In the genomic region with DNA sequence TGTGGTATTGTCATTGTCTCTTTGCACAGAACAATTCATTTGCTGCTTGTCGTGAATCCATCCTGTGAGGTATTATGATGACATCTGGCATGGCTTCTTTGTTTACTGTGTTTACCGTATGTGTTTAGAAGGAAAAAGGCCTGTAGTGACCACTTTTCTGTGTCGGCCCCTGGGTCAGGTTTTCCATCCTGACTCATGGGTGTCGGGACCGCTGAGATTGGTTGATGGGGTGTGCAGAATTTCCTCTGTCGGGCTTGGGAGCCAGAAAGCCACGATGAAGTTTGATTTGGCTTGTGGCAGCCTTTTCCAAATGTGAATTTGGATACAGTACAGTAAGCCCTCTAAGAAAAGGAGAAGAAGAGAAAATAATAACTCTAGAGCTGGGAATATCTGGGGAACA, we compare ENCODE assay signal across 8 cellular contexts.
DNase-seq lines count a peak whose midpoint lies in the region; ATAC-seq and TF ChIP-seq lines count a peak whose summit lies in the region.

No MANE protein-coding gene starts in this region.

- H3K36me3 ChIP-seq in breast epithelium (no peaks in the 10 kb centered on the region), lower lobe of right lung (no peaks in the 10 kb centered on the region), tibial artery (no peaks in the 10 kb centered on the region)

- H3K9me3 Mint-ChIP-seq in activated CD4-positive, alpha-beta T cell treated with anti-CD3 and anti-CD28 coated beads, Interleukin-2, amount 10 ng/mL, durations not matched to agents 7 days and 5 days = no peaks in the 10 kb centered on the region

- POLR2A ChIA-PET in activated CD4-positive, alpha-beta T cell treated with anti-CD3 and anti-CD28 coated beads, Interleukin-2, amount 10 ng/mL, durations not matched to agents 7 days and 5 days (lab: Charles Lee) = no interaction called here

- no peak for DNase-seq in activated CD4-positive, alpha-beta T cell treated with anti-CD3 and anti-CD28 coated beads, Interleukin-2, amount 10 ng/mL, durations not matched to agents 7 days and 5 days
- DNase-seq in activated CD4-positive, alpha-beta T cell treated with anti-CD3 and anti-CD28 coated beads, Interleukin-2, amount 50 U/mL, for 1 hour = no peak
- no peak for DNase-seq in breast epithelium (ENCODE audit: low spot score in 2 of 2)
- no peak for DNase-seq in lower lobe of right lung
- DNase-seq in tibial artery = no peak
- DNase-seq in NCI-H146 (lab: John Stamatoyannopoulos, UW) = no peak

- no peak for TF ChIP-seq CTCF in breast epithelium (IDR thresholded peaks at IDR 0.05)
- no peak for TF ChIP-seq CTCF in lower lobe of right lung (IDR thresholded peaks at IDR 0.05)
- no peak for TF ChIP-seq CTCF in tibial artery (IDR thresholded peaks at IDR 0.05)

- peak overlapping the region; percentile 22 for H3K27ac Mint-ChIP-seq in activated CD4-positive, alpha-beta T cell treated with anti-CD3 and anti-CD28 coated beads, Interleukin-2, amount 10 ng/mL, durations not matched to agents 7 days and 5 days

- H3K9me3 ChIP-seq in breast epithelium (no peaks in the 10 kb centered on the region), lower lobe of right lung (no peaks in the 10 kb centered on the region), tibial artery (no peaks in the 10 kb centered on the region)

- H3K4me3 Mint-ChIP-seq in activated CD4-positive, alpha-beta T cell treated with anti-CD3 and anti-CD28 coated beads, Interleukin-2, amount 10 ng/mL, durations not matched to agents 7 days and 5 days = no peak overlapping the region

- no peaks in the 10 kb centered on the region for H3K36me3 Mint-ChIP-seq in activated CD4-positive, alpha-beta T cell treated with anti-CD3 and anti-CD28 coated beads, Interleukin-2, amount 10 ng/mL, durations not matched to agents 7 days and 5 days (ENCODE audit: low read depth)

- ATAC-seq in lower lobe of right lung (peak in 1 of 2 donors; percentile 4), GM18502 (IDR thresholded peaks at IDR 0.05; ENCODE audit: poor library complexity, unreplicated experiment) (no peak), HG02885 (IDR thresholded peaks at IDR 0.05; ENCODE audit: poor library complexity, unreplicated experiment) (no peak)

- CTCF ChIA-PET in activated CD4-positive, alpha-beta T cell treated with anti-CD3 and anti-CD28 coated beads, Interleukin-2, amount 10 ng/mL, durations not matched to agents 7 days and 5 days (lab: Charles Lee) = interaction anchor here (1.3 kb wide), 1 partner anchor 18 kb away, joined by 4 read pairs; no protein-coding TSS in a partner anchor

- TF ChIP-seq POLR2A in breast epithelium (IDR thresholded peaks at IDR 0.05) = no peak

- intact Hi-C loops in breast epithelium (cut with DNase I; ENCODE audit: low total_unique reads) = loop anchor here (5.0 to 10.0 kb wide), 2 partner anchors 108 to 149 kb away; no protein-coding TSS in a partner anchor
- intact Hi-C loops in lower lobe of right lung (cut with DNase I) = no loop called here
- intact Hi-C loops in tibial artery (cut with DNase I; ENCODE audit: low total_unique reads) = no loop called here

- H3K4me1 ChIP-seq in breast epithelium = peaks cover 13 to 38% of the 10 kb centered on the region in 2 donors
- H3K4me1 ChIP-seq in lower lobe of right lung = peaks cover 64% of the 10 kb centered on the region
- peaks cover 0 to 75% (median 54%) of the 10 kb centered on the region in 4 donors for H3K4me1 ChIP-seq in tibial artery

- peak overlapping the region; percentile 91 to 96 for H3K27ac ChIP-seq in breast epithelium
- peak overlapping the region; percentile 75 for H3K27ac ChIP-seq in lower lobe of right lung
- H3K27ac ChIP-seq in tibial artery = peak overlapping the region; percentile 82 to 86

- no peaks in the 10 kb centered on the region for H3K27me3 Mint-ChIP-seq in activated CD4-positive, alpha-beta T cell treated with anti-CD3 and anti-CD28 coated beads, Interleukin-2, amount 10 ng/mL, durations not matched to agents 7 days and 5 days

- H3K4me3 ChIP-seq in breast epithelium (peak overlapping the region in 2 of 3 donors; percentile 6 to 29), lower lobe of right lung (peak overlapping the region; percentile 3), tibial artery (peak overlapping the region in 1 of 2 donors; percentile 2)

- H3K27me3 ChIP-seq in breast epithelium (no peaks in the 10 kb centered on the region), lower lobe of right lung (ENCODE audit: low read depth) (no peaks in the 10 kb centered on the region), tibial artery (no peaks in the 10 kb centered on the region)

- peaks cover 33% of the 10 kb centered on the region for H3K4me1 Mint-ChIP-seq in activated CD4-positive, alpha-beta T cell treated with anti-CD3 and anti-CD28 coated beads, Interleukin-2, amount 10 ng/mL, durations not matched to agents 7 days and 5 days
